1 cellular context compared by ENCODE assay signal in the genomic region with DNA sequence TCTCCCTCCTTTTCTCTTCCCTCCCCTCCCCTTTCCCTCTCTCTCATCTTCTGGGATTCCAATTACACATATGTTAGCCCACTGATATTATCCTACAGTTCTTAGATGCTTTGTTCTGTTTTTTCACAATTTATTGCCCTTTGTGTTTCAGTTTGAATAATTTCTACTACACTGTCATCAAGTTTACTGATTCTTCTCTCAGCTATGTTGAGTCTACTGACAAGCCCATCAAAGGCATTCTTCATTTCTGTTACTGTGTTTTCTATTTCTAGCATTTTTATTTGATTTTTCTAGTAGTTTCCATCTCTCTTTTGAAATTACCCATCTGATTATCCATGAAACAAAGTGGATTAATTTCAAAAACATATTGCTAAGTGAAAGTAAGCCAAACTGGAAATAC.
TF ChIP-seq lines count a peak whose summit lies in the region.

No MANE protein-coding gene starts in this region.

TF ChIP-seq in K562, 482 proteins besides CTCF, POLR2A, EP300 and RAD21 (continued from another document):
- TF ChIP-seq SPI1 (IDR thresholded peaks at IDR 0.05; ENCODE audit: borderline replicate concordance, low read depth, low read length) (no peak), ZNF239 (CRISPR knock-in tag; IDR thresholded peaks at IDR 0.05) (no peak), ETV1 (tag; conservative IDR thresholded peaks at IDR 0.05; ENCODE audit: low read depth) (no peak)
